Comparison of ENCODE assay signal across 8 cellular contexts in the genomic region with DNA sequence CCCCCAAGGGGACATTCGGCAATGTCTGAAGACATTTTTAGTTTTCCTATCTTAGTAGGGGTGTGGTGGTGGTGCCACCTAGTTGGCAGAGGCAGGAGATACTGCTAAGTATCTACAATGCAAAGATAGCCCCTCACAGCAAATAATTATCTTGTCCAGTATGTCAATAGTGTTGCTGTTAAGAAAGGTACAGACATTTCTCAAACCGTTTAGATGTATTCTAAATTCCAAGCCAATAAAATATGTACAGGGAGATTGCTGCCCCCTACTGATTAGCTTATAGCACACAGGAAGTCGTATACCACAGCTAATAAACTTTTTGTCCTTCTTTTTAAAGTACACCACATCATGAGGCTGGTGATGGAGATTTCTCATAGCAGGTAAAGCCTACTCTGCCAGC.
DNase-seq lines count a peak whose midpoint lies in the region; ATAC-seq and TF ChIP-seq lines count a peak whose summit lies in the region.

No MANE protein-coding gene starts in this region.

- CTCF ChIA-PET in activated naive CD4-positive, alpha-beta T cell treated with anti-CD3 and anti-CD28 coated beads for 36 hours (lab: Charles Lee), result interaction anchor here (0.6 to 3.8 kb wide), 7 partner anchors 77 to 976 kb away, joined by 3 to 22 read pairs (median 3); no protein-coding TSS in a partner anchor

- ATAC-seq in GM21737 (IDR thresholded peaks at IDR 0.05; ENCODE audit: unreplicated experiment), result peak; percentile 62

- intact Hi-C loops in activated naive CD4-positive, alpha-beta T cell treated with anti-CD3 and anti-CD28 coated beads for 36 hours (cut with micrococcal nuclease), result loop anchor here (1.0 to 10.0 kb wide), 6 partner anchors 74 to 980 kb away; no protein-coding TSS in a partner anchor

- H3K27ac Mint-ChIP-seq in chondrocyte (ENCODE audit: unreplicated experiment), result no peak overlapping the region
- H3K27ac Mint-ChIP-seq in activated naive CD4-positive, alpha-beta T cell treated with anti-CD3 and anti-CD28 coated beads for 36 hours, result no peak overlapping the region

- no peaks in the 10 kb centered on the region for H3K9me3 Mint-ChIP-seq in chondrocyte (ENCODE audit: low read depth)
- no peaks in the 10 kb centered on the region for H3K9me3 Mint-ChIP-seq in activated naive CD4-positive, alpha-beta T cell treated with anti-CD3 and anti-CD28 coated beads for 36 hours

- TF ChIP-seq CTCF in GM12872 (IDR thresholded peaks at IDR 0.05; ENCODE audit: insufficient read depth, low read depth, low read length) (peak; percentile 32; the same call in 1 of the 3 replicates), chondrocyte (IDR thresholded peaks at IDR 0.05) (peak; percentile 72)

- DNase-seq in Kasumi-1 (lab: John Stamatoyannopoulos, UW) (peak; percentile 35 to 46), chondrocyte (ENCODE audit: low spot score) (no peak), T-helper 1 cell (no peak), activated gamma-delta T cell treated with Interleukin-2 at 50 U/mL for 16 hours (no peak), hippocampal formation (lab: John Stamatoyannopoulos, UW) (no peak)
- no peak for DNase-seq in activated naive CD4-positive, alpha-beta T cell treated with anti-CD3 and anti-CD28 coated beads for 36 hours

- no peak overlapping the region for H3K4me3 Mint-ChIP-seq in chondrocyte (ENCODE audit: unreplicated experiment)
- no peak overlapping the region for H3K4me3 Mint-ChIP-seq in activated naive CD4-positive, alpha-beta T cell treated with anti-CD3 and anti-CD28 coated beads for 36 hours

- no peaks in the 10 kb centered on the region for H3K4me1 Mint-ChIP-seq in chondrocyte (ENCODE audit: low read depth)
- peaks cover 2% of the 10 kb centered on the region for H3K4me1 Mint-ChIP-seq in activated naive CD4-positive, alpha-beta T cell treated with anti-CD3 and anti-CD28 coated beads for 36 hours (ENCODE audit: low read depth)

- peaks cover 7% of the 10 kb centered on the region for H3K27me3 Mint-ChIP-seq in chondrocyte (ENCODE audit: low read depth)
- no peaks in the 10 kb centered on the region for H3K27me3 Mint-ChIP-seq in activated naive CD4-positive, alpha-beta T cell treated with anti-CD3 and anti-CD28 coated beads for 36 hours (ENCODE audit: low read depth)

- no peaks in the 10 kb centered on the region for H3K36me3 Mint-ChIP-seq in chondrocyte (ENCODE audit: low read depth)
- no peaks in the 10 kb centered on the region for H3K36me3 Mint-ChIP-seq in activated naive CD4-positive, alpha-beta T cell treated with anti-CD3 and anti-CD28 coated beads for 36 hours (ENCODE audit: low read depth)

Comparison
In these comparisons a context has a peak if more than half of its experiments do, and no peak if none do; other contexts are left out.
1. DNase-seq: peak in Kasumi-1 (2 of 2); none in chondrocyte (single experiment), T-helper 1 cell (0 of 5), activated gamma-delta T cell treated with Interleukin-2 at 50 U/mL for 16 hours (single experiment), activated naive CD4-positive, alpha-beta T cell treated with anti-CD3 and anti-CD28 coated beads for 36 hours (single experiment) and hippocampal formation (0 of 2).